In the genomic region with DNA sequence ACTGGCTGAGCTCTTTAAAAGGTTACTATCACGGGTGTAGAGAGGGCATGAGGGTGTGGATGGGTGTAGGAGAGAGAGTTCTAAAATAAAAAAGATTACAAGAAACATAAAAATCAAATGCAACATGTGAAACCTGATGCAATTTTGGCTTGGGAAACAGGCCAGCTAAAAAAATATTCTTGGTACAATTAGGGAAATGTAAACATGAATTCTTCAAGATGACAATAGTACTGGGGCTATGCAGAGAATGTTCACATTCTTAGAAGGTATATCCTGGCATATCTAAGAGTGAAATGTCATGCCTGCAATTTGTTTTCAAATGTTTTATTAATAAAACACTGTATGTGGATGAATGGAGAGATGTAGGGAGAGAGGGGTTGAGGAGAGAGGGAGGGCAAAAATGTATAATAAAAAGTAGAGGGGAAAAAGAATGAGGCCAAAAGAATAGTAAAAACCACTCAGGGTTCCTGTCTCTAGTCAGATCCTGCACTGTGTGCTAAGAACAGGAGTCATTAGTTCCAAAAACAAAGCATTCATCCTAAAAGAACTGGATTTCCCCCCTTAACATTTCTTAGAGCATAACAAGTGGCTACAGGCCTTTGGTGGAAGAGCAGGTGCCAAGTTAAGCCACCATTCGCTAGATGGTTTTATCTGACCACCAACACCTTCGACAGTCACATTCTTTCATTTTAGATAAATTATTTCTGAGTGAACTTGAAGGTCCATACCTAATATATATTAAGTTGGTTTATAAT, we compare ENCODE assay signal across 16 cellular contexts.
DNase-seq lines count a peak whose midpoint lies in the region; ATAC-seq and TF ChIP-seq lines count a peak whose summit lies in the region.
"Had no signal": no experiment of that assay in that cellular context is flagged by ENCODE, and none has a peak within 500 bp of the region (broad histone marks: within the 10 kb centered on the region; RNA-seq: fewer than 3 reads in every experiment).

No MANE protein-coding gene starts in this region.

- intact Hi-C loops in activated B cell treated with CpG ODN at 0.5 μM for 24 hours (cut with micrococcal nuclease) (no loop called here), uterus (cut with DNase I; ENCODE audit: low total_unique reads) (loop anchor here (10.0 kb wide), 1 partner anchor 189 kb away; no protein-coding TSS in a partner anchor), posterior cingulate gyrus (cut with DNase I) (loop anchor here (10.0 kb wide), 1 partner anchor 49 kb away; no protein-coding TSS in a partner anchor)

- ATAC-seq in activated T-cell treated with anti-CD3 and anti-CD28 coated beads, Interleukin-2, amount 50 U/mL, for 72 hours (replicated peaks in 1 of 2) = peak; percentile 50 to 63
- ATAC-seq in activated B cell treated with CpG ODN at 0.5 μM for 24 hours (ENCODE audit: low read depth) (no peak), GM18868 (IDR thresholded peaks at IDR 0.05; ENCODE audit: unreplicated experiment) (no peak)
- peak; percentile 80 for ATAC-seq in stimulated activated effector memory CD8-positive, alpha-beta T cell treated with anti-CD3 and anti-CD28 coated beads, Interleukin-12 subunit alpha, Interleukin-12 subunit beta, amount 100 ng/mL, for 72 hours
- ATAC-seq: GM23338 had no signal

- peak overlapping the region; percentile 99 for H3K27ac Mint-ChIP-seq in activated T-cell treated with anti-CD3 and anti-CD28 coated beads, Interleukin-2, amount 50 U/mL, for 72 hours
- peak overlapping the region; percentile 1 for H3K27ac Mint-ChIP-seq in activated B cell treated with CpG ODN at 0.5 μM for 24 hours
- peak overlapping the region; percentile 86 for H3K27ac Mint-ChIP-seq in stimulated activated effector memory CD8-positive, alpha-beta T cell treated with anti-CD3 and anti-CD28 coated beads, Interleukin-12 subunit alpha, Interleukin-12 subunit beta, amount 100 ng/mL, for 72 hours
- H3K27ac Mint-ChIP-seq: GM23338 had no signal

- H3K36me3 ChIP-seq in uterus = no peaks in the 10 kb centered on the region

- H3K9me3 ChIP-seq in uterus = no peaks in the 10 kb centered on the region

- POLR2A ChIA-PET in activated B cell treated with CpG ODN at 0.5 μM for 24 hours (lab: Charles Lee) = interaction anchor here (0.9 to 1.0 kb wide), 2 partner anchors 50 to 312 kb away, joined by 3 read pairs; partner anchors contain the start of gene MYL12A

- H3K4me3 Mint-ChIP-seq in activated T-cell treated with anti-CD3 and anti-CD28 coated beads, Interleukin-2, amount 50 U/mL, for 72 hours = peak overlapping the region in 1 of 2 donors; percentile 77
- H3K4me3 Mint-ChIP-seq in activated B cell treated with CpG ODN at 0.5 μM for 24 hours = no peak overlapping the region
- H3K4me3 Mint-ChIP-seq in stimulated activated effector memory CD8-positive, alpha-beta T cell treated with anti-CD3 and anti-CD28 coated beads, Interleukin-12 subunit alpha, Interleukin-12 subunit beta, amount 100 ng/mL, for 72 hours = peak overlapping the region; percentile 13
- H3K4me3 Mint-ChIP-seq: GM23338 had no signal

- DNase-seq in activated T-cell treated with anti-CD3 and anti-CD28 coated beads, Interleukin-2, amount 50 U/mL, for 72 hours = no peak
- no peak for DNase-seq in activated T-cell treated with anti-CD3 and anti-CD28 coated beads, Interleukin-2, amount 50 U/mL, for 48 hours
- DNase-seq in activated B cell treated with CpG ODN at 0.5 μM for 24 hours = no peak
- DNase-seq in fibroblast of gingiva (ENCODE audit: low read depth) = peak; percentile 74
- DNase-seq in stimulated activated effector memory CD8-positive, alpha-beta T cell treated with anti-CD3 and anti-CD28 coated beads, Interleukin-12 subunit alpha, Interleukin-12 subunit beta, amount 100 ng/mL, for 72 hours (ENCODE audit: low spot score in 2 of 2) = peak in 1 of 2 donors; percentile 38
- no peak for DNase-seq in uterus
- no peak for DNase-seq in posterior cingulate gyrus
- DNase-seq: aorta; foreskin melanocyte; mammary epithelial cell; MM.1S; NK-92 treated with Interleukin-12 subunit alpha and Interleukin-12 subunit beta, amount 100 ng/mL, for 24 hours; Right ventricle myocardium superior; substantia nigra had no signal

- peaks cover 8 to 43% of the 10 kb centered on the region in 2 donors for H3K36me3 Mint-ChIP-seq in activated T-cell treated with anti-CD3 and anti-CD28 coated beads, Interleukin-2, amount 50 U/mL, for 72 hours (ENCODE audit: insufficient read depth in 2 of 2)
- H3K36me3 Mint-ChIP-seq in activated B cell treated with CpG ODN at 0.5 μM for 24 hours (ENCODE audit: low read depth) = peaks cover 57% of the 10 kb centered on the region
- peaks cover 100% of the 10 kb centered on the region for H3K36me3 Mint-ChIP-seq in stimulated activated effector memory CD8-positive, alpha-beta T cell treated with anti-CD3 and anti-CD28 coated beads, Interleukin-12 subunit alpha, Interleukin-12 subunit beta, amount 100 ng/mL, for 72 hours

- H3K4me1 Mint-ChIP-seq in activated T-cell treated with anti-CD3 and anti-CD28 coated beads, Interleukin-2, amount 50 U/mL, for 72 hours (ENCODE audit: low read depth) = peaks cover 83% of the 10 kb centered on the region
- peaks cover 5% of the 10 kb centered on the region for H3K4me1 Mint-ChIP-seq in activated B cell treated with CpG ODN at 0.5 μM for 24 hours
- peaks cover 36% of the 10 kb centered on the region for H3K4me1 Mint-ChIP-seq in stimulated activated effector memory CD8-positive, alpha-beta T cell treated with anti-CD3 and anti-CD28 coated beads, Interleukin-12 subunit alpha, Interleukin-12 subunit beta, amount 100 ng/mL, for 72 hours

- H3K4me1 ChIP-seq in uterus = no peaks in the 10 kb centered on the region

- H3K4me3 ChIP-seq in uterus = no peak overlapping the region
- H3K4me3 ChIP-seq: GM23338 had no signal

- no peak overlapping the region for H3K27ac ChIP-seq in uterus

- H3K27me3 ChIP-seq in uterus = no peaks in the 10 kb centered on the region

- H3K9me3 Mint-ChIP-seq in activated T-cell treated with anti-CD3 and anti-CD28 coated beads, Interleukin-2, amount 50 U/mL, for 72 hours = no peaks in the 10 kb centered on the region
- H3K9me3 Mint-ChIP-seq in activated B cell treated with CpG ODN at 0.5 μM for 24 hours = no peaks in the 10 kb centered on the region
- H3K9me3 Mint-ChIP-seq in stimulated activated effector memory CD8-positive, alpha-beta T cell treated with anti-CD3 and anti-CD28 coated beads, Interleukin-12 subunit alpha, Interleukin-12 subunit beta, amount 100 ng/mL, for 72 hours = no peaks in the 10 kb centered on the region
- H3K9me3 Mint-ChIP-seq: GM23338 had no signal

- no peaks in the 10 kb centered on the region for H3K27me3 Mint-ChIP-seq in activated T-cell treated with anti-CD3 and anti-CD28 coated beads, Interleukin-2, amount 50 U/mL, for 72 hours (ENCODE audit: low read depth)
- no peaks in the 10 kb centered on the region for H3K27me3 Mint-ChIP-seq in activated B cell treated with CpG ODN at 0.5 μM for 24 hours

- TF ChIP-seq POLR2A in uterus (IDR thresholded peaks at IDR 0.05) = no peak

- TF ChIP-seq CTCF in activated B cell treated with CpG ODN at 0.5 μM for 24 hours (IDR thresholded peaks at IDR 0.05) (no peak), uterus (IDR thresholded peaks at IDR 0.05) (no peak)

- CTCF ChIA-PET in activated B cell treated with CpG ODN at 0.5 μM for 24 hours (lab: Charles Lee) = interaction anchor here (3.4 to 6.7 kb wide), 2 partner anchors 51 to 311 kb away, joined by 34 to 162 read pairs; partner anchors contain the start of gene MYL12A

Comparison
In these comparisons a context has a peak if more than half of its experiments do, and no peak if none do; other contexts are left out.
1. ATAC-seq: peak in activated T-cell treated with anti-CD3 and anti-CD28 coated beads, Interleukin-2, amount 50 U/mL, for 72 hours (2 of 2) and stimulated activated effector memory CD8-positive, alpha-beta T cell treated with anti-CD3 and anti-CD28 coated beads, Interleukin-12 subunit alpha, Interleukin-12 subunit beta, amount 100 ng/mL, for 72 hours (single experiment); none in activated B cell treated with CpG ODN at 0.5 μM for 24 hours (single experiment) and GM18868 (single experiment).
2. H3K27ac Mint-ChIP-seq: peak in every context shown above with its lines; median percentile 99 in activated T-cell treated with anti-CD3 and anti-CD28 coated beads, Interleukin-2, amount 50 U/mL, for 72 hours; 86 in stimulated activated effector memory CD8-positive, alpha-beta T cell treated with anti-CD3 and anti-CD28 coated beads, Interleukin-12 subunit alpha, Interleukin-12 subunit beta, amount 100 ng/mL, for 72 hours; 1 in activated B cell treated with CpG ODN at 0.5 μM for 24 hours.